20 cellular contexts compared by ENCODE assay signal in genomic region chr4:8328866-8329559, GRCh38. TPM values are rescaled to one million over a fixed set of nuclear protein-coding genes. Genes with fewer than 3 reads are reported as not detected.
"Had no signal": no experiment of that assay in that cellular context is flagged by ENCODE, and none has a peak within 500 bp of the region (broad histone marks: within the 10 kb centered on the region; RNA-seq: fewer than 3 reads in every experiment).

No MANE protein-coding gene starts in this region.

- H3K27ac Mint-ChIP-seq: activated B cell treated with CpG ODN at 0.5 μM for 24 hours; activated CD4-positive, alpha-beta T cell treated with anti-CD3 and anti-CD28 coated beads, Interleukin-2, amount 10 ng/mL, durations not matched to agents 7 days and 5 days; activated naive CD8-positive, alpha-beta T cell treated with anti-CD3 and anti-CD28 coated beads, Interleukin-2, amount 50 U/mL, for 24 hours; naive thymus-derived CD4-positive, alpha-beta T cell; stimulated activated naive CD8-positive, alpha-beta T cell treated with anti-CD3 and anti-CD28 coated beads, Interleukin-15, Interleukin-2, amounts not matched to agents 100 ng/mL and 50 ng/mL, for 24 hours; T-helper 1 cell treated with Interleukin-12 subunit alpha and Interleukin-12 subunit beta and Interleukin-4 antibody, amounts not matched to agents 30 μg/mL and 1 μg/mL, for 36 hours had no signal

- H3K4me3 Mint-ChIP-seq: activated B cell treated with CpG ODN at 0.5 μM for 24 hours; activated CD4-positive, alpha-beta T cell treated with anti-CD3 and anti-CD28 coated beads, Interleukin-2, amount 10 ng/mL, durations not matched to agents 7 days and 5 days; activated naive CD8-positive, alpha-beta T cell treated with anti-CD3 and anti-CD28 coated beads, Interleukin-2, amount 50 U/mL, for 24 hours; naive thymus-derived CD4-positive, alpha-beta T cell; stimulated activated naive CD8-positive, alpha-beta T cell treated with anti-CD3 and anti-CD28 coated beads, Interleukin-15, Interleukin-2, amounts not matched to agents 100 ng/mL and 50 ng/mL, for 24 hours; T-helper 1 cell treated with Interleukin-12 subunit alpha and Interleukin-12 subunit beta and Interleukin-4 antibody, amounts not matched to agents 30 μg/mL and 1 μg/mL, for 36 hours had no signal

- ATAC-seq: activated naive CD8-positive, alpha-beta T cell treated with anti-CD3 and anti-CD28 coated beads, Interleukin-2, amount 50 U/mL, for 24 hours; gastroesophageal sphincter; SK-N-SH treated with all-trans-retinoic acid at 6 μM for 48 hours had no signal

- H3K4me2 ChIP-seq: hepatocyte had no signal

- H3K36me3 Mint-ChIP-seq: naive thymus-derived CD4-positive, alpha-beta T cell had no signal

- H3K27ac ChIP-seq: coronary artery, epithelial cell of prostate, hepatocyte, prostate gland, right lobe of liver, vagina had no signal

- H3K9me3 ChIP-seq: prostate gland, right lobe of liver, vagina had no signal

- H2AFZ ChIP-seq: hepatocyte had no signal

- H3K27me3 ChIP-seq: gastroesophageal sphincter, hepatocyte, right lobe of liver, vagina had no signal

- H3K9me3 Mint-ChIP-seq: activated CD4-positive, alpha-beta T cell treated with anti-CD3 and anti-CD28 coated beads, Interleukin-2, amount 10 ng/mL, durations not matched to agents 7 days and 5 days; activated naive CD8-positive, alpha-beta T cell treated with anti-CD3 and anti-CD28 coated beads, Interleukin-2, amount 50 U/mL, for 24 hours; T-helper 1 cell treated with Interleukin-12 subunit alpha and Interleukin-12 subunit beta and Interleukin-4 antibody, amounts not matched to agents 30 μg/mL and 1 μg/mL, for 36 hours had no signal

- DNase-seq: activated B cell treated with CpG ODN at 0.5 μM for 24 hours; activated CD4-positive, alpha-beta T cell treated with anti-CD3 and anti-CD28 coated beads, Interleukin-2, amount 10 ng/mL, durations not matched to agents 7 days and 5 days; activated CD8-positive, alpha-beta memory T cell treated with anti-CD3 and anti-CD28 coated beads for 24 hours; activated gamma-delta T cell; activated naive CD8-positive, alpha-beta T cell treated with anti-CD3 and anti-CD28 coated beads, Interleukin-2, amount 50 U/mL, for 24 hours; caudate nucleus; effector CD4-positive, alpha-beta T cell; naive thymus-derived CD4-positive, alpha-beta T cell; stimulated activated CD4-positive, alpha-beta T cell treated with anti-CD3 and anti-CD28 coated beads, Interleukin-12 subunit alpha, Interleukin-12 subunit beta, amount 100 ng/mL, for 4 hours had no signal

- H3K4me3 ChIP-seq: coronary artery, gastroesophageal sphincter, hepatocyte, lung, prostate gland, right lobe of liver, vagina had no signal

- H3K4me1 Mint-ChIP-seq: activated B cell treated with CpG ODN at 0.5 μM for 24 hours; activated CD4-positive, alpha-beta T cell treated with anti-CD3 and anti-CD28 coated beads, Interleukin-2, amount 10 ng/mL, durations not matched to agents 7 days and 5 days; activated naive CD8-positive, alpha-beta T cell treated with anti-CD3 and anti-CD28 coated beads, Interleukin-2, amount 50 U/mL, for 24 hours; naive thymus-derived CD4-positive, alpha-beta T cell had no signal

- H3K27me3 Mint-ChIP-seq: activated CD4-positive, alpha-beta T cell treated with anti-CD3 and anti-CD28 coated beads, Interleukin-2, amount 10 ng/mL, durations not matched to agents 7 days and 5 days; activated naive CD8-positive, alpha-beta T cell treated with anti-CD3 and anti-CD28 coated beads, Interleukin-2, amount 50 U/mL, for 24 hours; naive thymus-derived CD4-positive, alpha-beta T cell; stimulated activated naive CD8-positive, alpha-beta T cell treated with anti-CD3 and anti-CD28 coated beads, Interleukin-15, Interleukin-2, amounts not matched to agents 100 ng/mL and 50 ng/mL, for 24 hours had no signal

- H3K36me3 ChIP-seq: gastroesophageal sphincter, prostate gland, right lobe of liver, vagina had no signal

- H3K4me1 ChIP-seq: right lobe of liver, vagina had no signal

- H3K79me2 ChIP-seq: hepatocyte had no signal

RNA-seq across cellular contexts. Expression of gene HTRA3, which starts 59.5 kb away (rescaled TPM):
- total RNA-seq: activated B cell treated with CpG ODN at 0.5 μM for 24 hours; activated CD4-positive, alpha-beta T cell treated with anti-CD3 and anti-CD28 coated beads, Interleukin-2, amount 10 ng/mL, durations not matched to agents 7 days and 5 days; naive thymus-derived CD4-positive, alpha-beta T cell had no signal
- polyA plus RNA-seq: naive thymus-derived CD4-positive, alpha-beta T cell had no signal
